Comparison of ENCODE assay signal across 13 cellular contexts in genomic region chr14:84250863-84251262, GRCh38.
"Had no signal": no experiment of that assay in that cellular context is flagged by ENCODE, and none has a peak within 500 bp of the region (broad histone marks: within the 10 kb centered on the region; RNA-seq: fewer than 3 reads in every experiment).

No MANE protein-coding gene starts in this region.

- H3K36me3 ChIP-seq: upper lobe of right lung had no signal

- H3K27ac ChIP-seq: upper lobe of right lung had no signal

- H3K27me3 ChIP-seq: upper lobe of right lung had no signal

- ATAC-seq: effector memory CD8-positive, alpha-beta T cell; sciatic nerve; stimulated activated naive CD8-positive, alpha-beta T cell treated with anti-CD3 and anti-CD28 coated beads, Interleukin-15, amount 100 ng/mL, for 72 hours; upper lobe of right lung had no signal

- DNase-seq: activated CD4-positive, CD25-positive, alpha-beta regulatory T cell treated with anti-CD3 and anti-CD28 coated beads, Interleukin-2, amount 50 U/mL, for 72 hours; anterior cingulate cortex; cerebellar nuclear complex; effector memory CD8-positive, alpha-beta T cell; erythroblast; hippocampal formation; nephron progenitor cell; occipital lobe; stimulated activated naive CD8-positive, alpha-beta T cell treated with anti-CD3 and anti-CD28 coated beads, Interleukin-15, amount 100 ng/mL, for 72 hours; T-helper 1 cell; T1000; upper lobe of right lung had no signal

- H3K4me3 ChIP-seq: upper lobe of right lung had no signal

- H3K9me3 ChIP-seq: upper lobe of right lung had no signal
